In genomic region chr15:76293361-76293760, GRCh38 we compare ENCODE assay signal across 18 cellular contexts. TPM values are rescaled to one million over a fixed set of nuclear protein-coding genes. Genes with fewer than 3 reads are reported as not detected.
DNase-seq lines count a peak whose midpoint lies in the region; ATAC-seq, FAIRE-seq and TF ChIP-seq lines count a peak whose summit lies in the region.
"Had no signal": no experiment of that assay in that cellular context is flagged by ENCODE, and none has a peak within 500 bp of the region (broad histone marks: within the 10 kb centered on the region; RNA-seq: fewer than 3 reads in every experiment).

No MANE protein-coding gene starts in this region.

- peak; percentile 16 for DNase-seq in activated naive CD4-positive, alpha-beta T cell treated with anti-CD3 and anti-CD28 coated beads for 36 hours
- DNase-seq in activated naive CD4-positive, alpha-beta T cell treated with anti-CD3 and anti-CD28 coated beads, Interleukin-2, amount 50 U/mL, for 16 hours: no peak
- DNase-seq in MV-4-11 (lab: John Stamatoyannopoulos, UW) (peak; percentile 52), bronchial epithelial cell (ENCODE audit: low read depth) (peak; percentile 58), NCI-H2227 treated with DMSO at 0.1 percent for 48 hours (lab: John Stamatoyannopoulos, UW) (no peak), WERI-Rb-1 (no peak)
- DNase-seq in stimulated activated effector memory CD8-positive, alpha-beta T cell treated with anti-CD3 and anti-CD28 coated beads, Interleukin-12 subunit alpha, Interleukin-12 subunit beta, amount 100 ng/mL, for 72 hours (ENCODE audit: low spot score in 2 of 2): no peak
- DNase-seq: endodermal cell, Kasumi-1, mucosa of descending colon, NCI-H1694, NCI-H524, ovary had no signal

- no peak overlapping the region for H3K4me3 ChIP-seq in bronchial epithelial cell (ENCODE audit: low read depth, low read length)
- H3K4me3 ChIP-seq in WERI-Rb-1 (ENCODE audit: low read depth, low read length): no peak overlapping the region
- H3K4me3 ChIP-seq: mucosa of descending colon, ovary had no signal

- TF ChIP-seq CTCF in bronchial epithelial cell (IDR thresholded peaks at IDR 0.05; ENCODE audit: insufficient read depth, low read length, severe bottlenecking) (no peak), WERI-Rb-1 (IDR thresholded peaks at IDR 0.05; ENCODE audit: low read depth, low read length) (no peak)

- H3K9me3 ChIP-seq in WERI-Rb-1 (ENCODE audit: severe bottlenecking): no peaks in the 10 kb centered on the region
- H3K9me3 ChIP-seq: mucosa of descending colon, ovary had no signal

- H3K36me3 Mint-ChIP-seq in activated naive CD4-positive, alpha-beta T cell treated with anti-CD3 and anti-CD28 coated beads for 36 hours (ENCODE audit: low read depth): peaks cover 19% of the 10 kb centered on the region
- H3K36me3 Mint-ChIP-seq in stimulated activated effector memory CD8-positive, alpha-beta T cell treated with anti-CD3 and anti-CD28 coated beads, Interleukin-12 subunit alpha, Interleukin-12 subunit beta, amount 100 ng/mL, for 72 hours: peaks cover 38% of the 10 kb centered on the region

- peaks cover 26% of the 10 kb centered on the region for H3K4me1 Mint-ChIP-seq in activated naive CD4-positive, alpha-beta T cell treated with anti-CD3 and anti-CD28 coated beads for 36 hours (ENCODE audit: low read depth)
- H3K4me1 Mint-ChIP-seq in stimulated activated effector memory CD8-positive, alpha-beta T cell treated with anti-CD3 and anti-CD28 coated beads, Interleukin-12 subunit alpha, Interleukin-12 subunit beta, amount 100 ng/mL, for 72 hours: peaks cover 22% of the 10 kb centered on the region

- intact Hi-C loops in activated naive CD4-positive, alpha-beta T cell treated with anti-CD3 and anti-CD28 coated beads for 36 hours (cut with micrococcal nuclease): loop anchor here (1.0 to 5.0 kb wide), 3 partner anchors 18 to 283 kb away; partner anchors contain the start of gene ETFA

- peak; percentile 99 for ATAC-seq in stimulated activated effector memory CD8-positive, alpha-beta T cell treated with anti-CD3 and anti-CD28 coated beads, Interleukin-12 subunit alpha, Interleukin-12 subunit beta, amount 100 ng/mL, for 72 hours
- ATAC-seq in HG03571 (IDR thresholded peaks at IDR 0.05; ENCODE audit: unreplicated experiment): no peak
- ATAC-seq: mucosa of descending colon had no signal

- no peak overlapping the region for H3K27ac Mint-ChIP-seq in activated naive CD4-positive, alpha-beta T cell treated with anti-CD3 and anti-CD28 coated beads for 36 hours
- H3K27ac Mint-ChIP-seq in stimulated activated effector memory CD8-positive, alpha-beta T cell treated with anti-CD3 and anti-CD28 coated beads, Interleukin-12 subunit alpha, Interleukin-12 subunit beta, amount 100 ng/mL, for 72 hours: no peak overlapping the region
- H3K27ac Mint-ChIP-seq: endodermal cell; T-helper 1 cell treated with Interleukin-12 subunit alpha and Interleukin-12 subunit beta and Interleukin-4 antibody, amounts not matched to agents 30 μg/mL and 1 μg/mL, for 36 hours had no signal

- no peaks in the 10 kb centered on the region for H3K9me3 Mint-ChIP-seq in activated naive CD4-positive, alpha-beta T cell treated with anti-CD3 and anti-CD28 coated beads for 36 hours
- no peaks in the 10 kb centered on the region for H3K9me3 Mint-ChIP-seq in stimulated activated effector memory CD8-positive, alpha-beta T cell treated with anti-CD3 and anti-CD28 coated beads, Interleukin-12 subunit alpha, Interleukin-12 subunit beta, amount 100 ng/mL, for 72 hours
- H3K9me3 Mint-ChIP-seq: T-helper 1 cell treated with Interleukin-12 subunit alpha and Interleukin-12 subunit beta and Interleukin-4 antibody, amounts not matched to agents 30 μg/mL and 1 μg/mL, for 36 hours had no signal

- H3K27me3 ChIP-seq in bronchial epithelial cell (ENCODE audit: control insufficient read depth, insufficient read depth, low read length) (no peaks in the 10 kb centered on the region), WERI-Rb-1 (ENCODE audit: insufficient read depth, low read depth, severe bottlenecking) (no peaks in the 10 kb centered on the region)
- H3K27me3 ChIP-seq: ovary had no signal

- H3K36me3 ChIP-seq in bronchial epithelial cell (ENCODE audit: control insufficient read depth, insufficient read depth, low read length) (peaks cover 2% of the 10 kb centered on the region), WERI-Rb-1 (peaks cover 9% of the 10 kb centered on the region)
- H3K36me3 ChIP-seq: ovary had no signal

- H3K27me3 Mint-ChIP-seq in activated naive CD4-positive, alpha-beta T cell treated with anti-CD3 and anti-CD28 coated beads for 36 hours (ENCODE audit: low read depth): no peaks in the 10 kb centered on the region

- CTCF ChIA-PET in activated naive CD4-positive, alpha-beta T cell treated with anti-CD3 and anti-CD28 coated beads for 36 hours (lab: Charles Lee): interaction anchor here (0.7 kb wide), 1 partner anchor 925 kb away, joined by 3 read pairs; no protein-coding TSS in a partner anchor

- no peak for FAIRE-seq in bronchial epithelial cell (lab: Jason Lieb, UNC)
- FAIRE-seq: RCC 7860 had no signal

- no peak overlapping the region for H3K4me3 Mint-ChIP-seq in activated naive CD4-positive, alpha-beta T cell treated with anti-CD3 and anti-CD28 coated beads for 36 hours
- H3K4me3 Mint-ChIP-seq in stimulated activated effector memory CD8-positive, alpha-beta T cell treated with anti-CD3 and anti-CD28 coated beads, Interleukin-12 subunit alpha, Interleukin-12 subunit beta, amount 100 ng/mL, for 72 hours: no peak overlapping the region
- H3K4me3 Mint-ChIP-seq: endodermal cell; T-helper 1 cell treated with Interleukin-12 subunit alpha and Interleukin-12 subunit beta and Interleukin-4 antibody, amounts not matched to agents 30 μg/mL and 1 μg/mL, for 36 hours had no signal

- H3K27ac ChIP-seq in WERI-Rb-1: no peak overlapping the region
- H3K27ac ChIP-seq: ovary had no signal

RNA-seq across cellular contexts. Expression of gene ETFA, which starts 17.9 kb away (rescaled TPM):
- 100 to 1,000 TPM; 158 to 166 TPM for total RNA-seq in activated naive CD4-positive, alpha-beta T cell treated with anti-CD3 and anti-CD28 coated beads for 36 hours
- total RNA-seq in bronchial epithelial cell: 144 and 223 TPM in 2 replicates

RNA-seq across cellular contexts. Expression of gene ISL2, which starts 43.2 kb away (rescaled TPM):
- not detected for total RNA-seq in activated naive CD4-positive, alpha-beta T cell treated with anti-CD3 and anti-CD28 coated beads for 36 hours
- total RNA-seq in bronchial epithelial cell: 0.26 TPM in 1 of 2 replicates, not detected in the other
- total RNA-seq: cardiac septum, ovary, subcutaneous adipose tissue had no signal

Comparison
In these comparisons a context has a peak if more than half of its experiments do, and no peak if none do; other contexts are left out.
1. DNase-seq: peak in activated naive CD4-positive, alpha-beta T cell treated with anti-CD3 and anti-CD28 coated beads for 36 hours (single experiment), MV-4-11 (single experiment) and bronchial epithelial cell (single experiment); none in activated naive CD4-positive, alpha-beta T cell treated with anti-CD3 and anti-CD28 coated beads, Interleukin-2, amount 50 U/mL, for 16 hours (single experiment), stimulated activated effector memory CD8-positive, alpha-beta T cell treated with anti-CD3 and anti-CD28 coated beads, Interleukin-12 subunit alpha, Interleukin-12 subunit beta, amount 100 ng/mL, for 72 hours (0 of 2), NCI-H2227 treated with DMSO at 0.1 percent for 48 hours (single experiment) and WERI-Rb-1 (single experiment).